ENCODE assay signal across 24 cellular contexts in the genomic region with DNA sequence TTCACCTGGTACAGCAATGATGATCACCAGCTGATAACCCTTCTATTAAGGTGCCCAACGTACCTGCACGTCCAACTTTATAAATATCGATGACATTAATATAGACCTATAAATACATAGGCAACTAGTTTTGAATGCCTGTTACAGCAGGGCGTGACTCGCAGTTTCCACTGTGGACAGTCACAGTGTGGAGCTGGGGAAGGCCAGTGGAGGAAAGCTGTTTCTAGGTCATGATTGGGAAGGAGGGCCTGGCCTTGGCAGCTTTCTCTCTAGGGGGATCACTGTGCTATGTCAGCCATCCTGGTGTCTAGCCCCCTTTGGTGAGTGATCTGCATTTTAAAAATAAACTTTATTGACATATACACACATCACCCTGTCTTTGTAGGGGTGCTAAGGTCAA. TPM values are rescaled to one million over a fixed set of nuclear protein-coding genes. Genes with fewer than 3 reads are reported as not detected.
DNase-seq lines count a peak whose midpoint lies in the region; ATAC-seq and TF ChIP-seq lines count a peak whose summit lies in the region.
"Had no signal": no experiment of that assay in that cellular context is flagged by ENCODE, and none has a peak within 500 bp of the region (broad histone marks: within the 10 kb centered on the region; RNA-seq: fewer than 3 reads in every experiment).

No MANE protein-coding gene starts in this region.

- no peaks in the 10 kb centered on the region for H3K4me1 Mint-ChIP-seq in activated CD4-positive, alpha-beta T cell treated with anti-CD3 and anti-CD28 coated beads for 36 hours
- peaks cover 7% of the 10 kb centered on the region for H3K4me1 Mint-ChIP-seq in activated CD4-positive, alpha-beta T cell treated with anti-CD3 and anti-CD28 coated beads, Interleukin-2, amount 10 ng/mL, durations not matched to agents 24 days and 14 days
- peaks cover 9% of the 10 kb centered on the region for H3K4me1 Mint-ChIP-seq in neural crest cell

- CTCF ChIA-PET in activated CD4-positive, alpha-beta T cell treated with anti-CD3 and anti-CD28 coated beads for 36 hours (lab: Charles Lee): interaction anchor here (0.6 to 0.9 kb wide), 2 partner anchors 225 to 350 kb away, joined by 3 read pairs; no protein-coding TSS in a partner anchor

- no peak for ATAC-seq in activated CD4-positive, alpha-beta T cell treated with anti-CD3 and anti-CD28 coated beads for 36 hours
- ATAC-seq in HG03354 (IDR thresholded peaks at IDR 0.05; ENCODE audit: poor library complexity, severe bottlenecking, unreplicated experiment) (no peak), GM18520 (IDR thresholded peaks at IDR 0.05; ENCODE audit: unreplicated experiment) (no peak), body of pancreas (no peak)

- 91 to 93% methylated on average over 5 of the region's 5 CpGs for WGBS in body of pancreas, 2 donors

- H3K27ac Mint-ChIP-seq in activated CD4-positive, alpha-beta T cell treated with anti-CD3 and anti-CD28 coated beads for 36 hours: no peak overlapping the region
- no peak overlapping the region for H3K27ac Mint-ChIP-seq in activated CD4-positive, alpha-beta T cell treated with anti-CD3 and anti-CD28 coated beads, Interleukin-2, amount 10 ng/mL, durations not matched to agents 24 days and 14 days
- H3K27ac Mint-ChIP-seq in neural crest cell (ENCODE audit: unreplicated experiment): no peak overlapping the region
- H3K27ac Mint-ChIP-seq: H9 had no signal

- DNase-seq in activated CD4-positive, alpha-beta T cell treated with anti-CD3 and anti-CD28 coated beads for 36 hours: peak; percentile 29
- DNase-seq in activated CD4-positive, alpha-beta T cell treated with anti-CD3 and anti-CD28 coated beads, Interleukin-2, amount 10 ng/mL, durations not matched to agents 24 days and 14 days: no peak
- DNase-seq in M059J (ENCODE audit: low read depth): peak; percentile 20
- no peak for DNase-seq in neural crest cell (ENCODE audit: low read depth, low spot score)
- DNase-seq in body of pancreas: no peak
- DNase-seq: 8988T; ACHN; CD4-positive, CD25-positive, alpha-beta regulatory T cell; DMS153; DND-41; H9; KBM-7; NCI-H1048; NCI-H1417 treated with DMSO at 0.1 percent for 48 hours; NCI-H1694 treated with DMSO at 0.1 percent for 48 hours; NCI-H2081; NCI-H2171; NCI-H226; NCI-H510A; NCI-H69; SHP77 treated with DMSO at 0.1 percent for 48 hours had no signal

- H3K4me3 ChIP-seq in body of pancreas: no peak overlapping the region

- intact Hi-C loops in activated CD4-positive, alpha-beta T cell treated with anti-CD3 and anti-CD28 coated beads for 36 hours (cut with DNase I, micrococcal nuclease): no loop called here
- intact Hi-C loops in activated CD4-positive, alpha-beta T cell treated with anti-CD3 and anti-CD28 coated beads, Interleukin-2, amount 10 ng/mL, durations not matched to agents 24 days and 14 days (cut with micrococcal nuclease): no loop called here
- intact Hi-C loops in body of pancreas (cut with DNase I): no loop called here

- POLR2A ChIA-PET in activated CD4-positive, alpha-beta T cell treated with anti-CD3 and anti-CD28 coated beads for 36 hours (lab: Charles Lee): interaction anchor here (0.6 kb wide), 1 partner anchor 238 kb away, joined by 3 read pairs; no protein-coding TSS in a partner anchor

- no peak overlapping the region for H3K4me3 Mint-ChIP-seq in activated CD4-positive, alpha-beta T cell treated with anti-CD3 and anti-CD28 coated beads for 36 hours
- H3K4me3 Mint-ChIP-seq in activated CD4-positive, alpha-beta T cell treated with anti-CD3 and anti-CD28 coated beads, Interleukin-2, amount 10 ng/mL, durations not matched to agents 24 days and 14 days: no peak overlapping the region
- peak overlapping the region; percentile 69 for H3K4me3 Mint-ChIP-seq in neural crest cell
- H3K4me3 Mint-ChIP-seq: H9 had no signal

- no peak for TF ChIP-seq POLR2A in body of pancreas (IDR thresholded peaks at IDR 0.05)

- H3K9me3 ChIP-seq in body of pancreas: no peaks in the 10 kb centered on the region

- no peaks in the 10 kb centered on the region for H3K36me3 Mint-ChIP-seq in activated CD4-positive, alpha-beta T cell treated with anti-CD3 and anti-CD28 coated beads for 36 hours (ENCODE audit: low read depth)
- H3K36me3 Mint-ChIP-seq in activated CD4-positive, alpha-beta T cell treated with anti-CD3 and anti-CD28 coated beads, Interleukin-2, amount 10 ng/mL, durations not matched to agents 24 days and 14 days (ENCODE audit: low read depth): peaks cover 4% of the 10 kb centered on the region
- H3K36me3 Mint-ChIP-seq in neural crest cell (ENCODE audit: low read depth): no peaks in the 10 kb centered on the region

- no peak overlapping the region for H3K27ac ChIP-seq in body of pancreas
- H3K27ac ChIP-seq: RWPE1 had no signal

- H3K27me3 ChIP-seq in body of pancreas: no peaks in the 10 kb centered on the region

- peaks cover 0 to 2% of the 10 kb centered on the region in 2 donors for H3K36me3 ChIP-seq in body of pancreas (replicated peaks in 1 of 2; ENCODE audit: insufficient read depth in 1 of 2, low read depth in 2 of 2)

- H3K4me1 ChIP-seq in body of pancreas: peaks cover 14% of the 10 kb centered on the region

- TF ChIP-seq CTCF in neural crest cell (conservative IDR thresholded peaks at IDR 0.05) (no peak), body of pancreas (IDR thresholded peaks at IDR 0.05) (no peak)

- H3K27me3 Mint-ChIP-seq in activated CD4-positive, alpha-beta T cell treated with anti-CD3 and anti-CD28 coated beads for 36 hours: no peaks in the 10 kb centered on the region
- no peaks in the 10 kb centered on the region for H3K27me3 Mint-ChIP-seq in activated CD4-positive, alpha-beta T cell treated with anti-CD3 and anti-CD28 coated beads, Interleukin-2, amount 10 ng/mL, durations not matched to agents 24 days and 14 days
- no peaks in the 10 kb centered on the region for H3K27me3 Mint-ChIP-seq in neural crest cell (ENCODE audit: low read depth)
- H3K27me3 Mint-ChIP-seq: CD4-positive, CD25-positive, alpha-beta regulatory T cell had no signal

- no peaks in the 10 kb centered on the region for H3K9me3 Mint-ChIP-seq in activated CD4-positive, alpha-beta T cell treated with anti-CD3 and anti-CD28 coated beads for 36 hours (ENCODE audit: low read depth)
- H3K9me3 Mint-ChIP-seq in activated CD4-positive, alpha-beta T cell treated with anti-CD3 and anti-CD28 coated beads, Interleukin-2, amount 10 ng/mL, durations not matched to agents 24 days and 14 days: no peaks in the 10 kb centered on the region
- no peaks in the 10 kb centered on the region for H3K9me3 Mint-ChIP-seq in neural crest cell
- H3K9me3 Mint-ChIP-seq: H9 had no signal

RNA-seq across cellular contexts. Expression of gene PRDM15, which starts 4.4 kb away (rescaled TPM):
- 10 to 100 TPM; 11.8 to 13.0 TPM for total RNA-seq in activated CD4-positive, alpha-beta T cell treated with anti-CD3 and anti-CD28 coated beads for 36 hours
- 18.6 and 19.1 TPM in 2 replicates for total RNA-seq in activated CD4-positive, alpha-beta T cell treated with anti-CD3 and anti-CD28 coated beads, Interleukin-2, amount 10 ng/mL, durations not matched to agents 24 days and 14 days
- total RNA-seq in M059J (2014; rRNA removed; shearing (Covaris generic)): 4.8 and 8.0 TPM in 2 replicates
- total RNA-seq in neural crest cell (11.6 and 12.0 TPM in 2 replicates), body of pancreas (1 to 10 TPM; 3.1 to 6.9 TPM)

Comparison
In these comparisons a context has a peak if more than half of its experiments do, and no peak if none do; other contexts are left out.
1. DNase-seq: peak in activated CD4-positive, alpha-beta T cell treated with anti-CD3 and anti-CD28 coated beads for 36 hours (single experiment) and M059J (single experiment); none in activated CD4-positive, alpha-beta T cell treated with anti-CD3 and anti-CD28 coated beads, Interleukin-2, amount 10 ng/mL, durations not matched to agents 24 days and 14 days (single experiment), neural crest cell (single experiment) and body of pancreas (0 of 4).